23 cellular contexts compared by ENCODE assay signal in genomic region chr12:130433411-130433810, GRCh38.
"Had no signal": no experiment of that assay in that cellular context is flagged by ENCODE, and none has a peak within 500 bp of the region (broad histone marks: within the 10 kb centered on the region; RNA-seq: fewer than 3 reads in every experiment).

No MANE protein-coding gene starts in this region.

- DNase-seq: activated CD4-positive, alpha-beta memory T cell treated with anti-CD3 and anti-CD28 coated beads, Interleukin-2, amount 10 ng/mL, durations not matched to agents 7 days and 5 days; activated CD4-positive, alpha-beta T cell treated with anti-CD3 and anti-CD28 coated beads for 1 hour; activated CD4-positive, alpha-beta T cell treated with anti-CD3 and anti-CD28 coated beads for 4 hours; activated CD4-positive, alpha-beta T cell treated with anti-CD3 and anti-CD28 coated beads, Interleukin-2, amount 10 ng/mL, durations not matched to agents 7 days and 5 days; activated CD4-positive, alpha-beta T cell treated with anti-CD3 and anti-CD28 coated beads, Interleukin-2, amount 50 U/mL, for 4 hours; activated CD8-positive, alpha-beta memory T cell treated with anti-CD3 and anti-CD28 coated beads, Interleukin-2, amount 50 U/mL, for 48 hours; activated gamma-delta T cell; activated naive CD4-positive, alpha-beta T cell; activated naive CD8-positive, alpha-beta T cell treated with anti-CD3 and anti-CD28 coated beads, Interleukin-2, amount 10 ng/mL, durations not matched to agents 7 days and 5 days; activated T-cell treated with anti-CD3 and anti-CD28 coated beads for 4 hours; activated T-cell treated with anti-CD3 and anti-CD28 coated beads, Interleukin-2, amount 50 U/mL, for 24 hours; activated T-cell treated with anti-CD3 and anti-CD28 coated beads, Interleukin-2, amount 50 U/mL, for 72 hours; effector memory CD4-positive, alpha-beta T cell; endodermal cell; foreskin fibroblast; T-helper 1 cell; T-helper 17 cell; T1000 had no signal

- H3K9me3 ChIP-seq: ascending aorta had no signal

- H3K4me3 ChIP-seq: ascending aorta, breast epithelium, coronary artery, dorsolateral prefrontal cortex had no signal

- H3K27me3 ChIP-seq: ascending aorta, breast epithelium, dorsolateral prefrontal cortex had no signal

- FAIRE-seq: frontal cortex had no signal

- H3K36me3 ChIP-seq: ascending aorta, breast epithelium had no signal

- H3K27ac ChIP-seq: ascending aorta, breast epithelium, coronary artery, dorsolateral prefrontal cortex had no signal

- H3K4me1 ChIP-seq: ascending aorta, breast epithelium had no signal
